Comparison of ENCODE assay signal across 2 cellular contexts in genomic region chr15:55914446-55914845, GRCh38.
TF ChIP-seq lines count a peak whose summit lies in the region.

No MANE protein-coding gene starts in this region.

TF ChIP-seq in GM23338, 12 proteins besides CTCF, POLR2A, EP300 and RAD21:
- TF ChIP-seq POLR2AphosphoS5 (IDR thresholded peaks at IDR 0.05; ENCODE audit: low read depth) (no peak), ETS1 (IDR thresholded peaks at IDR 0.05) (no peak), EZH2 (IDR thresholded peaks at IDR 0.05; ENCODE audit: low read depth, unreplicated experiment) (no peak), ZNF331 (CRISPR knock-in tag; IDR thresholded peaks at IDR 0.05; ENCODE audit: low read depth) (no peak), STAT1 (IDR thresholded peaks at IDR 0.05; ENCODE audit: unreplicated experiment) (no peak)
- TF ChIP-seq, protein P1, sequence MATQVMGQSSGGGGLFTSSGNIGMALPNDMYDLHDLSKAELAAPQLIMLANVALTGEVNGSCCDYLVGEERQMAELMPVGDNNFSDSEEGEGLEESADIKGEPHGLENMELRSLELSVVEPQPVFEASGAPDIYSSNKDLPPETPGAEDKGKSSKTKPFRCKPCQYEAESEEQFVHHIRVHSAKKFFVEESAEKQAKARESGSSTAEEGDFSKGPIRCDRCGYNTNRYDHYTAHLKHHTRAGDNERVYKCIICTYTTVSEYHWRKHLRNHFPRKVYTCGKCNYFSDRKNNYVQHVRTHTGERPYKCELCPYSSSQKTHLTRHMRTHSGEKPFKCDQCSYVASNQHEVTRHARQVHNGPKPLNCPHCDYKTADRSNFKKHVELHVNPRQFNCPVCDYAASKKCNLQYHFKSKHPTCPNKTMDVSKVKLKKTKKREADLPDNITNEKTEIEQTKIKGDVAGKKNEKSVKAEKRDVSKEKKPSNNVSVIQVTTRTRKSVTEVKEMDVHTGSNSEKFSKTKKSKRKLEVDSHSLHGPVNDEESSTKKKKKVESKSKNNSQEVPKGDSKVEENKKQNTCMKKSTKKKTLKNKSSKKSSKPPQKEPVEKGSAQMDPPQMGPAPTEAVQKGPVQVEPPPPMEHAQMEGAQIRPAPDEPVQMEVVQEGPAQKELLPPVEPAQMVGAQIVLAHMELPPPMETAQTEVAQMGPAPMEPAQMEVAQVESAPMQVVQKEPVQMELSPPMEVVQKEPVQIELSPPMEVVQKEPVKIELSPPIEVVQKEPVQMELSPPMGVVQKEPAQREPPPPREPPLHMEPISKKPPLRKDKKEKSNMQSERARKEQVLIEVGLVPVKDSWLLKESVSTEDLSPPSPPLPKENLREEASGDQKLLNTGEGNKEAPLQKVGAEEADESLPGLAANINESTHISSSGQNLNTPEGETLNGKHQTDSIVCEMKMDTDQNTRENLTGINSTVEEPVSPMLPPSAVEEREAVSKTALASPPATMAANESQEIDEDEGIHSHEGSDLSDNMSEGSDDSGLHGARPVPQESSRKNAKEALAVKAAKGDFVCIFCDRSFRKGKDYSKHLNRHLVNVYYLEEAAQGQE (IDR thresholded peaks at IDR 0.05; ENCODE audit: unreplicated experiment) = no peak
TF ChIP-seq in GM23338: peak in this region for 0.

TF ChIP-seq in WTC11, 78 proteins besides CTCF, POLR2A, EP300 and RAD21:
- TF ChIP-seq ZNF317 (CRISPR knock-in tag; IDR thresholded peaks at IDR 0.05; ENCODE audit: borderline replicate concordance, low read depth) = no peak
- no peak for TF ChIP-seq ZNF263 (CRISPR knock-in tag; IDR thresholded peaks at IDR 0.05; ENCODE audit: low read depth)
- no peak for TF ChIP-seq ZSCAN18 (CRISPR knock-in tag; IDR thresholded peaks at IDR 0.05)
- no peak for TF ChIP-seq TCF7 (CRISPR knock-in tag; IDR thresholded peaks at IDR 0.05; ENCODE audit: low read depth)
- no peak for TF ChIP-seq ZNF219 (CRISPR knock-in tag; IDR thresholded peaks at IDR 0.05; ENCODE audit: borderline replicate concordance)
- no peak for TF ChIP-seq NR3C1 (CRISPR knock-in tag; conservative IDR thresholded peaks at IDR 0.05; ENCODE audit: low read depth)
- no peak for TF ChIP-seq CDX4 (CRISPR knock-in tag; IDR thresholded peaks at IDR 0.05; ENCODE audit: borderline replicate concordance)
- no peak for TF ChIP-seq ELF4 (CRISPR knock-in tag; IDR thresholded peaks at IDR 0.05; ENCODE audit: low read depth)
- no peak for TF ChIP-seq USF2 (CRISPR knock-in tag; IDR thresholded peaks at IDR 0.05)
- no peak for TF ChIP-seq GRHL2 (CRISPR knock-in tag; IDR thresholded peaks at IDR 0.05; ENCODE audit: insufficient replicate concordance, severe bottlenecking)
